ENCODE assay signal across 1 cellular context in genomic region chr14:69613312-69614073, GRCh38.
TF ChIP-seq lines count a peak whose summit lies in the region.

No MANE protein-coding gene starts in this region.

TF ChIP-seq in GM12878, 131 proteins besides CTCF, POLR2A, EP300 and RAD21 (continued from another document):
- TF ChIP-seq ZBTB33 (IDR thresholded peaks at IDR 0.05) (no peak), IRF3 (IDR thresholded peaks at IDR 0.05) (no peak), TCF3 (IDR thresholded peaks at IDR 0.05; ENCODE audit: borderline replicate concordance, insufficient read depth, low read depth, low read length) (no peak), BHLHE40 (IDR thresholded peaks at IDR 0.05; ENCODE audit: borderline replicate concordance in 1 of 2, low read depth in 2 of 2, low read length in 1 of 2) (no peak), FOXM1 (IDR thresholded peaks at IDR 0.05; ENCODE audit: low read depth, low read length) (0 out of 2 replicates have a peak, but pooled peaks have one; percentile 6), IKZF2 (IDR thresholded peaks at IDR 0.05) (no peak), PKNOX1 (IDR thresholded peaks at IDR 0.05) (no peak), LARP7 (IDR thresholded peaks at IDR 0.05) (0 out of 2 replicates have a peak, but pooled peaks have one; percentile 9), SMC3 (IDR thresholded peaks at IDR 0.05; ENCODE audit: borderline replicate concordance, low read length) (no peak), ZNF24 (IDR thresholded peaks at IDR 0.05) (peak; percentile 90), MLLT1 (IDR thresholded peaks at IDR 0.05) (no peak), RAD51 (IDR thresholded peaks at IDR 0.05) (no peak), ATF2 (IDR thresholded peaks at IDR 0.05; ENCODE audit: low read length) (0 out of 2 replicates have a peak, but pooled peaks have one; percentile 12), CBX5 (IDR thresholded peaks at IDR 0.05; ENCODE audit: low read depth) (no peak), REST (IDR thresholded peaks at IDR 0.05; ENCODE audit: low read depth, low read length) (no peak), SMAD1 (IDR thresholded peaks at IDR 0.05; ENCODE audit: low read depth, partially characterized antibody) (no peak), HDAC2 (IDR thresholded peaks at IDR 0.05) (0 out of 2 replicates have a peak, but pooled peaks have one; percentile 10), HDGF (IDR thresholded peaks at IDR 0.05) (no peak), SMARCA5 (IDR thresholded peaks at IDR 0.05) (no peak), NBN (IDR thresholded peaks at IDR 0.05) (no peak), POLR2AphosphoS5 (IDR thresholded peaks at IDR 0.05; ENCODE audit: low read length) (peak; percentile 55; the same call in 1 of the 2 replicates), ZBTB40 (IDR thresholded peaks at IDR 0.05; ENCODE audit: borderline replicate concordance) (no peak), NR2C2 (IDR thresholded peaks at IDR 0.05; ENCODE audit: borderline replicate concordance, control insufficient read depth, insufficient read length, low read depth) (no peak), TAF1 (IDR thresholded peaks at IDR 0.05; ENCODE audit: borderline replicate concordance, low read depth, low read length) (0 out of 2 replicates have a peak, but pooled peaks have one; percentile 22)
